ENCODE assay signal across 8 cellular contexts in the genomic region with DNA sequence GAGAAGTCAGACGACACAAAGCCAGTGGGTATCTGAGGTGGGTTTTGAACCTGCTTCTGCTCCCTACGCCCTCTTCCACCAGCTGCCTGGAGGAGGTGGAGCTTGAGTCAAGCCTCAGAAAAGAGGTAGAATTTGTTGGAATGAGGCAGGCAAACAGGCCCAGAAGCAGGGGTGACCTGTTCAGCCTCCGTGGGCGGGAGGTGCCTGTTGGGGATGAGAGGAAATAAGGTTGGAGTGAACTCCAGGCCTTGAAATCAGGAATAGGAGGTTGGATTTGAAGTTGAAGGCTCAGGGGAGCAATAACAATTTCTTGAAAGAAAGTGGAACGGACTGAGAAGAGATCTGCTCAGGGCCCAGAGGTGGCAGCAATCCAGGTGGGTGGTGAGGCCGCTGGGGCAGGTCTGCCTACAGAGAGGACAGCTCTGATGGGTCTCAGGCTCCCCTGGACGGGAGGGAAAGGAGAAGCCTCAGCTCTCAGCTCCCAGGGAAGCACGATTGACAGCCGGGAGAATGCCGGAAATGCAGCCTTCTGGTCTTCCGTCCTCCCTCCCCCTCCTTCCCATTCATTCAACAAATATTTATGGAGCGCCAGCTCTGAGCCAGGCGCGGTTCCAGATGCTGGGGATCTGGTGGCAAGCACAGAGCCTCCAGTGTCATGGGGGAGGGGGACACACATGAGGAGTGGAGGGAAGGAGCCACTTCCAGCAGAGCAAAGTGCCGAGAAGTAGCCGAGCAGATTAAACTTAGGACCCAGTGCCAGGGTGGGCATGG.
A peak's percentile ranks its signal among the peaks of the same experiment; 100 is the strongest.
DNase-seq lines count a peak whose midpoint lies in the region; ATAC-seq, FAIRE-seq and TF ChIP-seq lines count a peak whose summit lies in the region.

No MANE protein-coding gene starts in this region.

- TF ChIP-seq CTCF in fibroblast of the aortic adventitia (IDR thresholded peaks at IDR 0.05; ENCODE audit: insufficient read depth, low read length): no peak

- in situ Hi-C loops in GM23248 (cut with MboI): no loop called here

- peak overlapping the region; percentile 93 for H3K9ac ChIP-seq in GM23248

- no peak overlapping the region for H2AFZ ChIP-seq in GM23248

- peaks cover 34% of the 10 kb centered on the region for H3F3A ChIP-seq in GM23248 (ENCODE audit: insufficient read depth)

- ATAC-seq in sciatic nerve: peak; percentile 5

- H3K9me2 ChIP-seq in GM23248 (ENCODE audit: insufficient read depth): no peaks in the 10 kb centered on the region

- intact Hi-C loops in sciatic nerve (cut with DNase I): no loop called here

- no peak for FAIRE-seq in RCC 7860 (lab: Jason Lieb, UNC)

- H3K4me1 ChIP-seq in GM23248 (ENCODE audit: insufficient read depth): peaks cover 40% of the 10 kb centered on the region

- H3K4me2 ChIP-seq in GM23248 (ENCODE audit: unreplicated experiment): peak overlapping the region; percentile 97

- peak overlapping the region; percentile 98 for H3K27ac ChIP-seq in GM23248

- no peaks in the 10 kb centered on the region for H3K36me3 ChIP-seq in GM23248 (ENCODE audit: low read depth)

- H4K20me1 ChIP-seq in GM23248 (ENCODE audit: insufficient read depth): no peaks in the 10 kb centered on the region

- peaks cover 89% of the 10 kb centered on the region for H3K79me2 ChIP-seq in GM23248 (ENCODE audit: insufficient read depth)

- peak; percentile 93 for DNase-seq in GM23248
- peak; percentile 31 for DNase-seq in RCC 7860 (ENCODE audit: low spot score)
- DNase-seq in fibroblast of the aortic adventitia (ENCODE audit: low read depth): peak; percentile 60
- DNase-seq in sciatic nerve (ENCODE audit: low spot score): no peak
- DNase-seq in NCI-H1436 treated with DMSO at 0.1 percent for 48 hours (lab: John Stamatoyannopoulos, UW): no peak
- no peak for DNase-seq in NCI-H345 (lab: John Stamatoyannopoulos, UW)
- no peak for DNase-seq in NCI-H2107 (lab: John Stamatoyannopoulos, UW)
- no peak for DNase-seq in ureter (ENCODE audit: low spot score)

- H3K27me3 ChIP-seq in GM23248 (replicated peaks; ENCODE audit: insufficient read depth): no peaks in the 10 kb centered on the region

- no peaks in the 10 kb centered on the region for H3K9me3 ChIP-seq in GM23248 (ENCODE audit: low read depth)

- 7 to 8% methylated on average over 16 of the region's 16 CpGs for WGBS in GM23248 (ENCODE audit: low coverage in 1 of 2, low lambda C conversion rate in 2 of 2, missing lambda C conversion rate in 2 of 2), 2 experiments

- H3K4me3 ChIP-seq in GM23248 (peak overlapping the region; percentile 87), fibroblast of the aortic adventitia (ENCODE audit: low read depth, low read length) (peak overlapping the region; percentile 25)

Comparison
In these comparisons a context has a peak if more than half of its experiments do, and no peak if none do; other contexts are left out.
1. DNase-seq: peak in GM23248 (single experiment), RCC 7860 (single experiment) and fibroblast of the aortic adventitia (single experiment); none in sciatic nerve (single experiment), NCI-H1436 treated with DMSO at 0.1 percent for 48 hours (single experiment), NCI-H345 (single experiment), NCI-H2107 (single experiment) and ureter (single experiment).